In genomic region chr20:62069741-62070216, GRCh38 we compare ENCODE assay signal across 13 cellular contexts. TPM values are rescaled to one million over a fixed set of nuclear protein-coding genes. Genes with fewer than 3 reads are reported as not detected.
A peak's percentile ranks its signal among the peaks of the same experiment; 100 is the strongest.
DNase-seq lines count a peak whose midpoint lies in the region; ATAC-seq and TF ChIP-seq lines count a peak whose summit lies in the region.
"Had no signal": no experiment of that assay in that cellular context is flagged by ENCODE, and none has a peak within 500 bp of the region (broad histone marks: within the 10 kb centered on the region; RNA-seq: fewer than 3 reads in every experiment).

No MANE protein-coding gene starts in this region.

- H2BK120ac ChIP-seq in mesenchymal stem cell (ENCODE audit: low read depth, low read length) = no peak overlapping the region

- H3K9me2 ChIP-seq in PC-9 (ENCODE audit: insufficient read depth) = no peaks in the 10 kb centered on the region

- 54 to 74% methylated on average over 5 to 11 of the region's 11 CpGs for WGBS in body of pancreas, 2 donors
- 69% methylated on average over 11 of the region's 11 CpGs for WGBS in mesenchymal stem cell
- 76% methylated on average over 10 of the region's 11 CpGs for WGBS in esophagus muscularis mucosa

- H4K8ac ChIP-seq in mesenchymal stem cell (ENCODE audit: low read length) = no peak overlapping the region

- H3K27ac Mint-ChIP-seq in MCF 10A (ENCODE audit: low read depth, unreplicated experiment) = no peak overlapping the region
- H3K27ac Mint-ChIP-seq: T-helper 1 cell treated with Interleukin-12 subunit alpha and Interleukin-12 subunit beta and Interleukin-4 antibody, amounts not matched to agents 30 μg/mL and 1 μg/mL, for 36 hours had no signal

- H3K9me3 Mint-ChIP-seq in MCF 10A (ENCODE audit: unreplicated experiment) = peaks cover 8% of the 10 kb centered on the region

- peak; percentile 14 for DNase-seq in DMS53 (lab: John Stamatoyannopoulos, UW)
- no peak for DNase-seq in DMS53 treated with DMSO at 0.1 percent for 48 hours (lab: John Stamatoyannopoulos, UW; ENCODE audit: unreplicated experiment)
- DNase-seq in body of pancreas = peak in 3 of 4 donors; percentile 39 to 55 (median 48)
- DNase-seq in mesenchymal stem cell = peak; percentile 38
- no peak for DNase-seq in PC-9
- DNase-seq in MCF 10A (ENCODE audit: unreplicated experiment) = no peak
- DNase-seq in esophagus muscularis mucosa (ENCODE audit: extremely low spot score) = no peak
- no peak for DNase-seq in ecto neural progenitor cell (ENCODE audit: low spot score)
- DNase-seq: naive thymus-derived CD8-positive, alpha-beta T cell; stimulated activated naive CD8-positive, alpha-beta T cell treated with anti-CD3 and anti-CD28 coated beads, Interleukin-15, Interleukin-2, amounts not matched to agents 100 U/mL and 50 U/mL, for 24 hours had no signal

- H4K20me1 ChIP-seq in PC-9 (ENCODE audit: insufficient read depth) = no peaks in the 10 kb centered on the region

- H2AFZ ChIP-seq in mesenchymal stem cell (ENCODE audit: low read depth, low read length) (no peak overlapping the region), PC-9 (no peak overlapping the region)

- no peak for TF ChIP-seq CTCF in body of pancreas (IDR thresholded peaks at IDR 0.05)
- TF ChIP-seq CTCF in PC-9 (conservative IDR thresholded peaks at IDR 0.05) = no peak
- TF ChIP-seq CTCF in MCF 10A (IDR thresholded peaks at IDR 0.05; ENCODE audit: unreplicated experiment) = no peak
- TF ChIP-seq CTCF in esophagus muscularis mucosa (IDR thresholded peaks at IDR 0.05) = no peak

- no peak overlapping the region for H3K18ac ChIP-seq in mesenchymal stem cell (ENCODE audit: low read depth in 1 of 2, low read length in 2 of 2)

- no peak overlapping the region for H3K4me3 Mint-ChIP-seq in MCF 10A (ENCODE audit: unreplicated experiment)
- H3K4me3 Mint-ChIP-seq: T-helper 1 cell treated with Interleukin-12 subunit alpha and Interleukin-12 subunit beta and Interleukin-4 antibody, amounts not matched to agents 30 μg/mL and 1 μg/mL, for 36 hours had no signal

- H3K79me1 ChIP-seq in mesenchymal stem cell (replicated peaks; ENCODE audit: low read length, poor library complexity, severe bottlenecking) = no peaks in the 10 kb centered on the region

- H2AK5ac ChIP-seq in mesenchymal stem cell (ENCODE audit: low read length, severe bottlenecking) = no peak overlapping the region

- no peak overlapping the region for H2BK12ac ChIP-seq in mesenchymal stem cell (ENCODE audit: low read length in 2 of 2)

- H3K4me3 ChIP-seq in body of pancreas = no peak overlapping the region
- H3K4me3 ChIP-seq in mesenchymal stem cell (ENCODE audit: insufficient read depth in 1 of 2, low read depth in 1 of 2, low read length in 2 of 2) = no peak overlapping the region
- H3K4me3 ChIP-seq in PC-9 = no peak overlapping the region
- H3K4me3 ChIP-seq in esophagus muscularis mucosa = no peak overlapping the region

- no TSS peak for BruUV-seq in PC-9 (replicated peaks; lab: Mats Ljungman, UMichigan)
- no TSS peak for BruUV-seq in MCF 10A (replicated peaks; lab: Mats Ljungman, UMichigan)

- H3K79me2 ChIP-seq in PC-9 (ENCODE audit: low read depth) = no peaks in the 10 kb centered on the region

- no peaks in the 10 kb centered on the region for H3K27me3 Mint-ChIP-seq in MCF 10A (ENCODE audit: insufficient read depth, unreplicated experiment)
- H3K27me3 Mint-ChIP-seq: naive thymus-derived CD8-positive, alpha-beta T cell had no signal

- no peak overlapping the region for H2BK5ac ChIP-seq in mesenchymal stem cell (ENCODE audit: low read depth, low read length, poor library complexity, severe bottlenecking)

- H3K27me3 ChIP-seq in body of pancreas = no peaks in the 10 kb centered on the region
- no peaks in the 10 kb centered on the region for H3K27me3 ChIP-seq in mesenchymal stem cell (ENCODE audit: control insufficient read depth in 1 of 2, insufficient read depth in 1 of 2, low read length in 2 of 2)
- peaks cover 24% of the 10 kb centered on the region for H3K27me3 ChIP-seq in PC-9 (ENCODE audit: insufficient read depth, low read depth)
- no peaks in the 10 kb centered on the region for H3K27me3 ChIP-seq in esophagus muscularis mucosa

- intact Hi-C loops in body of pancreas (cut with DNase I) (loop anchor here (5.0 kb wide), 1 partner anchor 48 kb away; no protein-coding TSS in a partner anchor), PC-9 (cut with micrococcal nuclease; ENCODE audit: unreplicated experiment) (no loop called here), MCF 10A (cut with micrococcal nuclease) (no loop called here), esophagus muscularis mucosa (cut with DNase I) (no loop called here)

- no peaks in the 10 kb centered on the region for H3K36me3 ChIP-seq in body of pancreas (replicated peaks in 1 of 2; ENCODE audit: insufficient read depth in 1 of 2, low read depth in 2 of 2)
- H3K36me3 ChIP-seq in mesenchymal stem cell (ENCODE audit: control insufficient read depth in 1 of 2, insufficient read depth in 2 of 2, low read depth in 1 of 2, low read length in 2 of 2) = no peaks in the 10 kb centered on the region
- H3K36me3 ChIP-seq in PC-9 (ENCODE audit: low read depth) = no peaks in the 10 kb centered on the region
- no peaks in the 10 kb centered on the region for H3K36me3 ChIP-seq in esophagus muscularis mucosa

- no peak overlapping the region for H3K23ac ChIP-seq in mesenchymal stem cell (ENCODE audit: low read length in 2 of 2)

- TF ChIP-seq POLR2A in body of pancreas (IDR thresholded peaks at IDR 0.05) (no peak), esophagus muscularis mucosa (IDR thresholded peaks at IDR 0.05; ENCODE audit: low read depth) (no peak)

- no peak overlapping the region for H3K4ac ChIP-seq in mesenchymal stem cell (ENCODE audit: low read depth in 1 of 2, low read length in 2 of 2)

- H3F3A ChIP-seq in PC-9 (ENCODE audit: insufficient read depth, low read depth) = no peaks in the 10 kb centered on the region; the same call in 1 of the 2 replicates

- H3K36me3 Mint-ChIP-seq in MCF 10A (ENCODE audit: insufficient read depth, unreplicated experiment) = peaks cover 14% of the 10 kb centered on the region

- H4K91ac ChIP-seq in mesenchymal stem cell (ENCODE audit: low read length) = no peak overlapping the region

- H3K4me1 ChIP-seq in body of pancreas = peaks cover 33% of the 10 kb centered on the region
- H3K4me1 ChIP-seq in mesenchymal stem cell (ENCODE audit: control insufficient read depth, insufficient read depth, low read depth, low read length) = peaks cover 2% of the 10 kb centered on the region
- peaks cover 5% of the 10 kb centered on the region for H3K4me1 ChIP-seq in PC-9 (replicated peaks; ENCODE audit: insufficient read depth)
- peaks cover 16 to 17% (median 16%) of the 10 kb centered on the region in 4 donors for H3K4me1 ChIP-seq in esophagus muscularis mucosa

- POLR2A ChIA-PET in PC-9 (lab: Charles Lee; ENCODE audit: unreplicated experiment) = no interaction called here
- POLR2A ChIA-PET in MCF 10A (lab: Yijun Ruan, JAX) = interaction anchor here (0.7 to 6.4 kb wide), 2 partner anchors 52 to 75 kb away, joined by 3 to 110 read pairs; partner anchors contain the start of gene LSM14B

- no peak for TF ChIP-seq EP300 in esophagus muscularis mucosa (IDR thresholded peaks at IDR 0.05)

- CTCF ChIA-PET in PC-9 (lab: Charles Lee) = no interaction called here
- CTCF ChIA-PET in MCF 10A (lab: Yijun Ruan, JAX) = interaction anchor here (0.6 kb wide), 2 partner anchors 9 to 806 kb away, joined by 3 read pairs; no protein-coding TSS in a partner anchor

- H3K9ac ChIP-seq in mesenchymal stem cell (ENCODE audit: low read length) = no peak overlapping the region

- ATAC-seq in body of pancreas = no peak
- ATAC-seq: naive thymus-derived CD8-positive, alpha-beta T cell; stimulated activated naive CD8-positive, alpha-beta T cell treated with anti-CD3 and anti-CD28 coated beads, Interleukin-15, Interleukin-2, amounts not matched to agents 100 U/mL and 50 U/mL, for 24 hours had no signal

- peaks cover 6% of the 10 kb centered on the region for H3K4me1 Mint-ChIP-seq in MCF 10A (ENCODE audit: insufficient read depth, unreplicated experiment)

- H3K4me2 ChIP-seq in mesenchymal stem cell (ENCODE audit: low read length, poor library complexity, severe bottlenecking) (no peak overlapping the region), PC-9 (no peak overlapping the region)

- no peak overlapping the region for H3K14ac ChIP-seq in mesenchymal stem cell (ENCODE audit: low read length in 2 of 2)

- peak overlapping the region; percentile 23 to 95 (median 54) for H3K27ac ChIP-seq in body of pancreas
- no peak overlapping the region for H3K27ac ChIP-seq in mesenchymal stem cell (ENCODE audit: low read length, poor library complexity, severe bottlenecking)
- H3K27ac ChIP-seq in PC-9 = no peak overlapping the region
- no peak overlapping the region for H3K27ac ChIP-seq in esophagus muscularis mucosa (replicated peaks in 1 of 4)
- H3K27ac ChIP-seq: 22Rv1, HL-60 had no signal

- H3K9me3 ChIP-seq in body of pancreas = no peaks in the 10 kb centered on the region
- peaks cover 19% of the 10 kb centered on the region for H3K9me3 ChIP-seq in mesenchymal stem cell (ENCODE audit: control insufficient read depth, low read length)
- peaks cover 18% of the 10 kb centered on the region; the same call in 1 of the 2 replicates for H3K9me3 ChIP-seq in PC-9 (ENCODE audit: insufficient read depth, low read depth)
- peaks cover 0 to 12% (median 6%) of the 10 kb centered on the region in 4 donors for H3K9me3 ChIP-seq in esophagus muscularis mucosa

- H2BK15ac ChIP-seq in mesenchymal stem cell (ENCODE audit: low read depth, poor library complexity, severe bottlenecking) = no peak overlapping the region

RNA-seq across cellular contexts. Expression of gene TAF4, which starts 4.1 kb away (rescaled TPM):
- total RNA-seq in body of pancreas (10 to 100 TPM; 12.7 to 29.0 TPM), PC-9 (2021) (25.8 and 32.5 TPM in 2 replicates), MCF 10A (2022) (15.9 and 16.1 TPM in 2 replicates), esophagus muscularis mucosa (10 to 100 TPM; 12.0 to 19.9 (median 16.2) TPM)
- 9.1 TPM for polyA plus RNA-seq in mesenchymal stem cell (2013, experiment 1 of 2)
- polyA plus RNA-seq in mesenchymal stem cell (2013, experiment 2 of 2) = 6.2 TPM

RNA-seq across cellular contexts. Expression of gene LSM14B, which starts 52.5 kb away (rescaled TPM):
- total RNA-seq in body of pancreas (10 to 100 TPM; 11.5 to 12.2 TPM), PC-9 (2021) (61.5 and 67.2 TPM in 2 replicates), MCF 10A (2022) (33.3 and 35.1 TPM in 2 replicates), esophagus muscularis mucosa (10 to 100 TPM; 24.9 to 38.8 (median 32.4) TPM)
- polyA plus RNA-seq in mesenchymal stem cell (2013, experiment 1 of 2) = 32.2 TPM
- polyA plus RNA-seq in mesenchymal stem cell (2013, experiment 2 of 2) = 31.4 TPM

Comparison
In these comparisons a context has a peak if more than half of its experiments do, and no peak if none do; other contexts are left out.
1. DNase-seq: peak in DMS53 (single experiment), body of pancreas (3 of 4) and mesenchymal stem cell (single experiment); none in DMS53 treated with DMSO at 0.1 percent for 48 hours (single experiment), PC-9 (0 of 2), MCF 10A (single experiment), esophagus muscularis mucosa (single experiment) and ecto neural progenitor cell (single experiment).
2. H3K27ac ChIP-seq: peak in body of pancreas (4 of 4); none in mesenchymal stem cell (single experiment), PC-9 (single experiment) and esophagus muscularis mucosa (0 of 4).